ENCODE assay signal across 11 cellular contexts in the genomic region with DNA sequence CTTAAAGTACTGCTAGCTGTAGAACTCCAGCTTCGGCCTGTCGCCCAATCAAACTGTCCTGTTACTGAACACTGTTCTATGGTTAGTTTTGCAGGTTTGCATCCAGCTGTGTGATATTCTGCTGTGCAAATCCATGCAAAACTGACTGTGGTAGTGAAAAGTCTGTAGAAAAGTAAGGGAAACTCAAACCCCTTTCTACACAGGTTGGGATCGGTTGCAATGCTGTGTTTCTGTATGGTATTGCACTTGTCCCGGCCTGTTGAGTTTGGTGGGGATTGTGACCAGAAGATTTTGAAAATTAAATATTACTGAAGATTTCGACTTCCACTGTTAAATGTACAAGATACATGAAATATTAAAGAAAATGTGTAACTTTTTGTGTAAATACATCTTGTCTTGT. TPM values are rescaled to one million over a fixed set of nuclear protein-coding genes. Genes with fewer than 3 reads are reported as not detected.
DNase-seq lines count a peak whose midpoint lies in the region; ATAC-seq and TF ChIP-seq lines count a peak whose summit lies in the region.
"Had no signal": no experiment of that assay in that cellular context is flagged by ENCODE, and none has a peak within 500 bp of the region (broad histone marks: within the 10 kb centered on the region; RNA-seq: fewer than 3 reads in every experiment).

No MANE protein-coding gene starts in this region.

- CTCF ChIA-PET in Calu3 (lab: Charles Lee) = no interaction called here

- H3K27me3 ChIP-seq in lower lobe of right lung (ENCODE audit: low read depth) = no peaks in the 10 kb centered on the region
- H3K27me3 ChIP-seq: gastrocnemius medialis, right atrium auricular region had no signal

- BruUV-seq in Calu3 (replicated peaks; lab: Mats Ljungman, UMichigan) = no TSS peak

- H3K4me1 ChIP-seq in lower lobe of right lung = peaks cover 47% of the 10 kb centered on the region

- H3K4me1 Mint-ChIP-seq in Calu3 (ENCODE audit: low read depth, unreplicated experiment) = no peaks in the 10 kb centered on the region
- peaks cover 28% of the 10 kb centered on the region for H3K4me1 Mint-ChIP-seq in activated T-helper 17 cell treated with anti-CD3 and anti-CD28 coated beads, Interleukin-2, amount 50 U/mL, for 72 hours
- H3K4me1 Mint-ChIP-seq in mesothelial cell of epicardium = peaks cover 55% of the 10 kb centered on the region

- peaks cover 55% of the 10 kb centered on the region for H3K36me3 ChIP-seq in lower lobe of right lung

- ATAC-seq in activated T-helper 17 cell treated with anti-CD3 and anti-CD28 coated beads, Interleukin-2, amount 50 U/mL, for 72 hours (replicated peaks) = no peak
- ATAC-seq in GM18502 (IDR thresholded peaks at IDR 0.05; ENCODE audit: poor library complexity, unreplicated experiment) (no peak), lower lobe of right lung (no peak)
- ATAC-seq: gastrocnemius medialis had no signal

- H3K4me3 Mint-ChIP-seq in Calu3 (ENCODE audit: low read depth, unreplicated experiment) (peak overlapping the region; percentile 49), mesothelial cell of epicardium (peak overlapping the region; percentile 95)
- peak overlapping the region; percentile 95 for H3K4me3 Mint-ChIP-seq in activated T-helper 17 cell treated with anti-CD3 and anti-CD28 coated beads, Interleukin-2, amount 50 U/mL, for 72 hours

- no peaks in the 10 kb centered on the region for H3K9me3 Mint-ChIP-seq in Calu3 (ENCODE audit: low read depth, unreplicated experiment)
- H3K9me3 Mint-ChIP-seq in activated T-helper 17 cell treated with anti-CD3 and anti-CD28 coated beads, Interleukin-2, amount 50 U/mL, for 72 hours = no peaks in the 10 kb centered on the region
- no peaks in the 10 kb centered on the region for H3K9me3 Mint-ChIP-seq in mesothelial cell of epicardium

- no peak for TF ChIP-seq CTCF in Calu3 (IDR thresholded peaks at IDR 0.05; ENCODE audit: unreplicated experiment)
- TF ChIP-seq CTCF in HFF-Myc (IDR thresholded peaks at IDR 0.05; ENCODE audit: low read depth, low read length, missing control alignments) = no peak
- no peak for TF ChIP-seq CTCF in mesothelial cell of epicardium (IDR thresholded peaks at IDR 0.05; ENCODE audit: unreplicated experiment)
- no peak for TF ChIP-seq CTCF in lower lobe of right lung (IDR thresholded peaks at IDR 0.05)

- H3K4me3 ChIP-seq in HFF-Myc (replicated peaks; ENCODE audit: low read depth, low read length) (peak overlapping the region; percentile 60), lower lobe of right lung (no peak overlapping the region)
- H3K4me3 ChIP-seq: gastrocnemius medialis, right atrium auricular region had no signal

- intact Hi-C loops in Calu3 (cut with micrococcal nuclease; ENCODE audit: unreplicated experiment) = no loop called here
- intact Hi-C loops in lower lobe of right lung (cut with DNase I) = no loop called here
- intact Hi-C loops in posterior vena cava (cut with DNase I) = no loop called here

- H3K27me3 Mint-ChIP-seq in Calu3 (ENCODE audit: unreplicated experiment) (no peaks in the 10 kb centered on the region), mesothelial cell of epicardium (ENCODE audit: low read depth) (peaks cover 4% of the 10 kb centered on the region)
- no peaks in the 10 kb centered on the region for H3K27me3 Mint-ChIP-seq in activated T-helper 17 cell treated with anti-CD3 and anti-CD28 coated beads, Interleukin-2, amount 50 U/mL, for 72 hours

- H3K27ac Mint-ChIP-seq in Calu3 (ENCODE audit: unreplicated experiment) (no peak overlapping the region), mesothelial cell of epicardium (no peak overlapping the region)
- no peak overlapping the region for H3K27ac Mint-ChIP-seq in activated T-helper 17 cell treated with anti-CD3 and anti-CD28 coated beads, Interleukin-2, amount 50 U/mL, for 72 hours

- no peaks in the 10 kb centered on the region for H3K9me3 ChIP-seq in lower lobe of right lung
- H3K9me3 ChIP-seq: gastrocnemius medialis, right atrium auricular region had no signal

- H3K27ac ChIP-seq in lower lobe of right lung = no peak overlapping the region
- H3K27ac ChIP-seq: gastrocnemius medialis, right atrium auricular region had no signal

- H3K36me3 Mint-ChIP-seq in Calu3 (ENCODE audit: insufficient read depth, unreplicated experiment) (peaks cover 50% of the 10 kb centered on the region), mesothelial cell of epicardium (peaks cover 36% of the 10 kb centered on the region)
- peaks cover 81% of the 10 kb centered on the region for H3K36me3 Mint-ChIP-seq in activated T-helper 17 cell treated with anti-CD3 and anti-CD28 coated beads, Interleukin-2, amount 50 U/mL, for 72 hours (ENCODE audit: low read depth)

- DNase-seq in Calu3 (no peak), HFF-Myc (ENCODE audit: extremely low read depth, low read depth) (no peak), mesothelial cell of epicardium (ENCODE audit: low spot score in 2 of 2, unreplicated experiment in 2 of 2) (no peak), lower lobe of right lung (no peak), posterior vena cava (ENCODE audit: low spot score) (no peak), NCI-H146 (lab: John Stamatoyannopoulos, UW) (no peak)
- DNase-seq: gastrocnemius medialis, NCI-H1694 treated with DMSO at 0.1 percent for 48 hours had no signal

RNA-seq across cellular contexts. Expression of gene MIR17HG, which starts 3.6 kb away (rescaled TPM):
- total RNA-seq in Calu3 (2022) (3.4 and 4.1 TPM in 2 replicates), mesothelial cell of epicardium (15.1 to 16.5 TPM (median 16.3 TPM) in 3 replicates), lower lobe of right lung (6.1 TPM), posterior vena cava (1 to 10 TPM; 2.6 to 3.4 TPM)
- 10 to 100 TPM; 19.1 to 22.0 TPM for total RNA-seq in activated T-helper 17 cell treated with anti-CD3 and anti-CD28 coated beads, Interleukin-2, amount 50 U/mL, for 72 hours

RNA-seq across cellular contexts. Expression of gene GPC5, which starts 47.3 kb away (rescaled TPM):
- not detected in 2 replicates for total RNA-seq in Calu3 (2022)
- total RNA-seq in activated T-helper 17 cell treated with anti-CD3 and anti-CD28 coated beads, Interleukin-2, amount 50 U/mL, for 72 hours = under 1 TPM; 0.09 to 0.29 TPM
- 2.4 to 2.7 TPM (median 2.5 TPM) in 3 replicates for total RNA-seq in mesothelial cell of epicardium
- 8.7 TPM for total RNA-seq in lower lobe of right lung
- under 1 TPM; 0.37 to 0.52 TPM for total RNA-seq in posterior vena cava
- total RNA-seq: gastrocnemius medialis had no signal
